ENCODE assay signal across 1 cellular context in the genomic region with DNA sequence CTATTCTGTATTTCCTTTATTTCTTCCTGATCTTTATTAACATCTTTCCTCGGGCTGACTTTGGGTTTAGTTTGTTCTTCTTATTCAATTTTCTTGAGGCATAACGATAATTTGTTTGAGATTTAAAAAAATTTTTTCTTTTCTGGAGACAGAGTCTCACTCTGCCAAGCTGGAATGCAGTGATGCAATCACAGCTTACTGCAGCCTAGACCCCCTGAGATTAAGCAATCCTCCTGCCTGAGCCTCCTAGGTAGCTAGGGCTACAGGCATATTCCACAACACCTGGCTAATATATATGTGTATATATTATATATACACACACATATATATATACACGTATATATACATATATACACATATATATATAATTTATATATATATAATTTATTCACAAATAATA.
TF ChIP-seq lines count a peak whose summit lies in the region.

No MANE protein-coding gene starts in this region.

TF ChIP-seq in GM23338, 12 proteins besides CTCF, POLR2A, EP300 and RAD21 (continued from another document):
- TF ChIP-seq, protein P1, sequence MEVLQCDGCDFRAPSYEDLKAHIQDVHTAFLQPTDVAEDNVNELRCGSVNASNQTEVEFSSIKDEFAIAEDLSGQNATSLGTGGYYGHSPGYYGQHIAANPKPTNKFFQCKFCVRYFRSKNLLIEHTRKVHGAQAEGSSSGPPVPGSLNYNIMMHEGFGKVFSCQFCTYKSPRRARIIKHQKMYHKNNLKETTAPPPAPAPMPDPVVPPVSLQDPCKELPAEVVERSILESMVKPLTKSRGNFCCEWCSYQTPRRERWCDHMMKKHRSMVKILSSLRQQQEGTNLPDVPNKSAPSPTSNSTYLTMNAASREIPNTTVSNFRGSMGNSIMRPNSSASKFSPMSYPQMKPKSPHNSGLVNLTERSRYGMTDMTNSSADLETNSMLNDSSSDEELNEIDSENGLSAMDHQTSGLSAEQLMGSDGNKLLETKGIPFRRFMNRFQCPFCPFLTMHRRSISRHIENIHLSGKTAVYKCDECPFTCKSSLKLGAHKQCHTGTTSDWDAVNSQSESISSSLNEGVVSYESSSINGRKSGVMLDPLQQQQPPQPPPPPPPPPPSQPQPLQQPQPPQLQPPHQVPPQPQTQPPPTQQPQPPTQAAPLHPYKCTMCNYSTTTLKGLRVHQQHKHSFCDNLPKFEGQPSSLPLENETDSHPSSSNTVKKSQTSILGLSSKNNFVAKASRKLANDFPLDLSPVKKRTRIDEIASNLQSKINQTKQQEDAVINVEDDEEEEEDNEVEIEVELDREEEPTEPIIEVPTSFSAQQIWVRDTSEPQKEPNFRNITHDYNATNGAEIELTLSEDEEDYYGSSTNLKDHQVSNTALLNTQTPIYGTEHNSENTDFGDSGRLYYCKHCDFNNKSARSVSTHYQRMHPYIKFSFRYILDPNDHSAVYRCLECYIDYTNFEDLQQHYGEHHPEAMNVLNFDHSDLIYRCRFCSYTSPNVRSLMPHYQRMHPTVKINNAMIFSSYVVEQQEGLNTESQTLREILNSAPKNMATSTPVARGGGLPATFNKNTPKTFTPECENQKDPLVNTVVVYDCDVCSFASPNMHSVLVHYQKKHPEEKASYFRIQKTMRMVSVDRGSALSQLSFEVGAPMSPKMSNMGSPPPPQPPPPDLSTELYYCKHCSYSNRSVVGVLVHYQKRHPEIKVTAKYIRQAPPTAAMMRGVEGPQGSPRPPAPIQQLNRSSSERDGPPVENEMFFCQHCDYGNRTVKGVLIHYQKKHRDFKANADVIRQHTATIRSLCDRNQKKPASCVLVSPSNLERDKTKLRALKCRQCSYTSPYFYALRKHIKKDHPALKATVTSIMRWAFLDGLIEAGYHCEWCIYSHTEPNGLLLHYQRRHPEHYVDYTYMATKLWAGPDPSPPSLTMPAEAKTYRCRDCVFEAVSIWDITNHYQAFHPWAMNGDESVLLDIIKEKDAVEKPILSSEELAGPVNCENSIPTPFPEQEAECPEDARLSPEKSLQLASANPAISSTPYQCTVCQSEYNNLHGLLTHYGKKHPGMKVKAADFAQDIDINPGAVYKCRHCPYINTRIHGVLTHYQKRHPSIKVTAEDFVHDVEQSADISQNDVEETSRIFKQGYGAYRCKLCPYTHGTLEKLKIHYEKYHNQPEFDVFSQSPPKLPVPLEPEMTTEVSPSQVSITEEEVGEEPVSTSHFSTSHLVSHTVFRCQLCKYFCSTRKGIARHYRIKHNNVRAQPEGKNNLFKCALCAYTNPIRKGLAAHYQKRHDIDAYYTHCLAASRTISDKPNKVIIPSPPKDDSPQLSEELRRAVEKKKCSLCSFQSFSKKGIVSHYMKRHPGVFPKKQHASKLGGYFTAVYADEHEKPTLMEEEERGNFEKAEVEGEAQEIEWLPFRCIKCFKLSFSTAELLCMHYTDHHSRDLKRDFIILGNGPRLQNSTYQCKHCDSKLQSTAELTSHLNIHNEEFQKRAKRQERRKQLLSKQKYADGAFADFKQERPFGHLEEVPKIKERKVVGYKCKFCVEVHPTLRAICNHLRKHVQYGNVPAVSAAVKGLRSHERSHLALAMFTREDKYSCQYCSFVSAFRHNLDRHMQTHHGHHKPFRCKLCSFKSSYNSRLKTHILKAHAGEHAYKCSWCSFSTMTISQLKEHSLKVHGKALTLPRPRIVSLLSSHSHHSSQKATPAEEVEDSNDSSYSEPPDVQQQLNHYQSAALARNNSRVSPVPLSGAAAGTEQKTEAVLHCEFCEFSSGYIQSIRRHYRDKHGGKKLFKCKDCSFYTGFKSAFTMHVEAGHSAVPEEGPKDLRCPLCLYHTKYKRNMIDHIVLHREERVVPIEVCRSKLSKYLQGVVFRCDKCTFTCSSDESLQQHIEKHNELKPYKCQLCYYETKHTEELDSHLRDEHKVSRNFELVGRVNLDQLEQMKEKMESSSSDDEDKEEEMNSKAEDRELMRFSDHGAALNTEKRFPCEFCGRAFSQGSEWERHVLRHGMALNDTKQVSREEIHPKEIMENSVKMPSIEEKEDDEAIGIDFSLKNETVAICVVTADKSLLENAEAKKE (CRISPR knock-in tag; IDR thresholded peaks at IDR 0.05), result no peak
- no peak for TF ChIP-seq ZNF331 (CRISPR knock-in tag; IDR thresholded peaks at IDR 0.05; ENCODE audit: low read depth)
- TF ChIP-seq, protein P2, sequence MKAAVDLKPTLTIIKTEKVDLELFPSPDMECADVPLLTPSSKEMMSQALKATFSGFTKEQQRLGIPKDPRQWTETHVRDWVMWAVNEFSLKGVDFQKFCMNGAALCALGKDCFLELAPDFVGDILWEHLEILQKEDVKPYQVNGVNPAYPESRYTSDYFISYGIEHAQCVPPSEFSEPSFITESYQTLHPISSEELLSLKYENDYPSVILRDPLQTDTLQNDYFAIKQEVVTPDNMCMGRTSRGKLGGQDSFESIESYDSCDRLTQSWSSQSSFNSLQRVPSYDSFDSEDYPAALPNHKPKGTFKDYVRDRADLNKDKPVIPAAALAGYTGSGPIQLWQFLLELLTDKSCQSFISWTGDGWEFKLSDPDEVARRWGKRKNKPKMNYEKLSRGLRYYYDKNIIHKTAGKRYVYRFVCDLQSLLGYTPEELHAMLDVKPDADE (IDR thresholded peaks at IDR 0.05), result no peak
- no peak for TF ChIP-seq POLR2AphosphoS5 (IDR thresholded peaks at IDR 0.05; ENCODE audit: low read depth)
TF ChIP-seq in GM23338: peak in this region for 0.
